In the genomic region with DNA sequence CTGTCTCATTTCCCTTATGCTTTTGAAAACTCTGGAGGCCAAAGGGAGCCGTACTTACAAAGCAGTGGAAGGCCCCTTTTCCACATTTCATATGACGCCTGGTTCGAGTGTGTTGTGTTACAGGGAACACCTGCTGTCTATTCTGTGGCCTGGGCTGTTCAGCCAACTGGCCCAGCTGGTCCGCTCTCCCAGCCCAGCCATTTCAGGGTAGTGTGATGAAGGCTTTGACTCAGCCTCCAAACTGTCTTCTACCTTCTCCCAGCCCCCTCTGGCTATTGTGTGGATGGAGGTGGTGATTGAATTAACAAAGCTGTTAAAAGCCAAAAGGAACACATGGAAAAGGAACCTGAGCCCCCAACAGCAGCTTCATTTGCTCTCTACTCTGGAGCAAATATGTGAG, we compare ENCODE assay signal across 25 cellular contexts.
"Had no signal": no experiment of that assay in that cellular context is flagged by ENCODE, and none has a peak within 500 bp of the region (broad histone marks: within the 10 kb centered on the region; RNA-seq: fewer than 3 reads in every experiment).

No MANE protein-coding gene starts in this region.

- H3K27ac ChIP-seq: colonic mucosa, foreskin keratinocyte, neural progenitor cell, right atrium auricular region, stomach had no signal

- H3K36me3 Mint-ChIP-seq: activated naive CD4-positive, alpha-beta T cell treated with anti-CD3 and anti-CD28 coated beads, Interleukin-2, amount 10 ng/mL, durations not matched to agents 7 days and 5 days; brain; naive thymus-derived CD4-positive, alpha-beta T cell; neural progenitor cell had no signal

- H3K4me3 ChIP-seq: colonic mucosa, mucosa of descending colon, neural progenitor cell, right atrium auricular region, smooth muscle cell, stomach had no signal

- DNase-seq: activated CD4-positive, alpha-beta T cell treated with anti-CD3 and anti-CD28 coated beads, Interleukin-2, amount 10 ng/mL, durations not matched to agents 7 days and 5 days; activated CD8-positive, alpha-beta memory T cell treated with anti-CD3 and anti-CD28 coated beads, Interleukin-2, amount 50 U/mL, for 4 hours; activated effector memory CD4-positive, alpha-beta T cell treated with Interleukin-2 at 50 U/mL for 16 hours; activated naive CD4-positive, alpha-beta T cell treated with anti-CD3 and anti-CD28 coated beads, Interleukin-2, amount 10 ng/mL, durations not matched to agents 7 days and 5 days; activated naive CD8-positive, alpha-beta T cell treated with anti-CD3 and anti-CD28 coated beads, Interleukin-2, amount 50 U/mL, for 24 hours; activated T-cell treated with anti-CD3 and anti-CD28 coated beads, Interleukin-2, amount 50 U/mL, for 4 hours; anterior cingulate cortex; colonic mucosa; foreskin keratinocyte; hypothalamus; islet precursor cell; mammary epithelial cell; mucosa of descending colon; naive thymus-derived CD4-positive, alpha-beta T cell; stimulated activated CD4-positive, alpha-beta T cell treated with anti-CD3 and anti-CD28 coated beads, Interleukin-4, amount 100 ng/mL, for 1 hour; stomach; T1000; trophoblast cell had no signal

- H3K4me1 Mint-ChIP-seq: activated CD4-positive, alpha-beta T cell treated with anti-CD3 and anti-CD28 coated beads, Interleukin-2, amount 10 ng/mL, durations not matched to agents 7 days and 5 days; activated naive CD4-positive, alpha-beta T cell treated with anti-CD3 and anti-CD28 coated beads, Interleukin-2, amount 10 ng/mL, durations not matched to agents 7 days and 5 days; activated naive CD8-positive, alpha-beta T cell treated with anti-CD3 and anti-CD28 coated beads, Interleukin-2, amount 50 U/mL, for 24 hours; central memory CD8-positive, alpha-beta T cell; naive thymus-derived CD4-positive, alpha-beta T cell had no signal

- H3K27ac Mint-ChIP-seq: activated CD4-positive, alpha-beta T cell treated with anti-CD3 and anti-CD28 coated beads, Interleukin-2, amount 10 ng/mL, durations not matched to agents 7 days and 5 days; activated naive CD4-positive, alpha-beta T cell treated with anti-CD3 and anti-CD28 coated beads, Interleukin-2, amount 10 ng/mL, durations not matched to agents 7 days and 5 days; activated naive CD8-positive, alpha-beta T cell treated with anti-CD3 and anti-CD28 coated beads, Interleukin-2, amount 50 U/mL, for 24 hours; naive thymus-derived CD4-positive, alpha-beta T cell; neural progenitor cell; progenitor cell of endocrine pancreas had no signal

- H3K9ac ChIP-seq: neural progenitor cell had no signal

- H3K36me3 ChIP-seq: colonic mucosa, neural progenitor cell, right atrium auricular region, stomach had no signal

- H3K27me3 ChIP-seq: colonic mucosa, neural progenitor cell, right atrium auricular region, stomach had no signal

- H3K4me1 ChIP-seq: colonic mucosa, foreskin keratinocyte, right atrium auricular region, stomach had no signal

- H3K9me3 Mint-ChIP-seq: activated CD4-positive, alpha-beta T cell treated with anti-CD3 and anti-CD28 coated beads, Interleukin-2, amount 10 ng/mL, durations not matched to agents 7 days and 5 days; activated naive CD4-positive, alpha-beta T cell treated with anti-CD3 and anti-CD28 coated beads, Interleukin-2, amount 10 ng/mL, durations not matched to agents 7 days and 5 days; activated naive CD8-positive, alpha-beta T cell treated with anti-CD3 and anti-CD28 coated beads, Interleukin-2, amount 50 U/mL, for 24 hours; activated T-cell treated with anti-CD3 and anti-CD28 coated beads, Interleukin-2, amount 50 U/mL, for 4 hours; central memory CD8-positive, alpha-beta T cell; naive thymus-derived CD4-positive, alpha-beta T cell; neural progenitor cell had no signal

- H3K4me3 Mint-ChIP-seq: activated CD4-positive, alpha-beta T cell treated with anti-CD3 and anti-CD28 coated beads, Interleukin-2, amount 10 ng/mL, durations not matched to agents 7 days and 5 days; activated naive CD4-positive, alpha-beta T cell treated with anti-CD3 and anti-CD28 coated beads, Interleukin-2, amount 10 ng/mL, durations not matched to agents 7 days and 5 days; activated naive CD8-positive, alpha-beta T cell treated with anti-CD3 and anti-CD28 coated beads, Interleukin-2, amount 50 U/mL, for 24 hours; activated T-cell treated with anti-CD3 and anti-CD28 coated beads, Interleukin-2, amount 50 U/mL, for 4 hours; brain; central memory CD8-positive, alpha-beta T cell; naive thymus-derived CD4-positive, alpha-beta T cell; neural progenitor cell had no signal

- H3K27me3 Mint-ChIP-seq: brain had no signal

- H3K9me3 ChIP-seq: colonic mucosa, mucosa of descending colon, right atrium auricular region, stomach had no signal

- ATAC-seq: activated CD4-positive, CD25-positive, alpha-beta regulatory T cell treated with anti-CD3 and anti-CD28 coated beads, Interleukin-2, amount 50 U/mL, for 24 hours; activated naive CD8-positive, alpha-beta T cell treated with anti-CD3 and anti-CD28 coated beads, Interleukin-2, amount 50 U/mL, for 24 hours; activated T-cell treated with anti-CD3 and anti-CD28 coated beads, Interleukin-2, amount 50 U/mL, for 4 hours; foreskin keratinocyte; mucosa of descending colon; naive thymus-derived CD4-positive, alpha-beta T cell had no signal
